17 cellular contexts compared by ENCODE assay signal in the genomic region with DNA sequence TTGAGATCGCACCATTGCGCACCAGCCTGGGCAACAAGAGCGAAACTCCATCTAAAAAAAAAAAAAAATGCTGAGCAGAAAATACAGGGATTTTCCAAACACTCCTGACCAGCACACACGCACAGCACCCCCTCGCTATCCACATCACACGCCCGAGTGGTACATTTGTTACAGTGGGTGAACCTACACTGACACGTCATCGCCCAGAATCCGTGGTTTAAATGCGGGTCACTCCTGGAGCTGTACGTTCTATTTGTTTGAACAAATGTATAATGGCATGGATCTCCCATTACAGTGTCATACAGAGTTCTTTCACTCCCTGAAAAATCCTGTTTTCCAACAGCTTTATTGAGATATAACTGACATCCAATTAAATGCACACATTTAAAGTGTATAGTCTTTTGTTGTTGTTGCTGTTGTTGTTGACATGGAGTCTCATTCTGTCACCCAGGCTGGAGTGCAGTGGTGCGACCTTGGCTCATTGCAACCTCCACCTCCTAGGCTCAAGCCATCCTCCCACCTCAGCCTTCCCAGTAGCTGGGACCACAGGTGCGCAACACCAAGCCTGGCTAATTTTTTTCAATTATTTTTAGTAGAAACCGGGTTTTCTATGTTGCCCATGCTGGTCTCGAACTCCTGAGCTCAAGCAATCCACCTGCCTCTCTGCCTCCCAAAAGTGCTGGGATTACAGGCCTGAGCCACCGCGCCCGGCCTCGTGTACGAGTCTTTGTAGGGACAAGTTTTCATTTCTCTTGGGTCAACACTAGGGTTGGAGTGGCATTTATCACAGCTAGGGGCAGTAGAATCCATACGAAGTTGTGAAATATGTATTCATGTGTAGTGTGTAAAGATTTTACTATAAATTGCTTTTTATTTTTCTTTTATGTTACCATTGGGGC. TPM values are rescaled to one million over a fixed set of nuclear protein-coding genes. Genes with fewer than 3 reads are reported as not detected.
DNase-seq lines count a peak whose midpoint lies in the region; ATAC-seq, FAIRE-seq and TF ChIP-seq lines count a peak whose summit lies in the region.
"Had no signal": no experiment of that assay in that cellular context is flagged by ENCODE, and none has a peak within 500 bp of the region (broad histone marks: within the 10 kb centered on the region; RNA-seq: fewer than 3 reads in every experiment).

No MANE protein-coding gene starts in this region.

- no peak for TF ChIP-seq RAD21 in IMR-90 (IDR thresholded peaks at IDR 0.05; ENCODE audit: low read length)

- H2BK120ac ChIP-seq in IMR-90 (ENCODE audit: low read depth, low read length), result no peak overlapping the region

- H4K5ac ChIP-seq in IMR-90 (ENCODE audit: low read depth, low read length), result no peak overlapping the region

- H2BK20ac ChIP-seq in IMR-90 (ENCODE audit: low read depth, low read length), result no peak overlapping the region

- H3K56ac ChIP-seq in IMR-90 (ENCODE audit: extremely low read depth, insufficient read depth, low read length), result no peak overlapping the region

- H3K36me3 Mint-ChIP-seq in activated T-cell treated with anti-CD3 and anti-CD28 coated beads, Interleukin-2, amount 50 U/mL, for 4 hours (ENCODE audit: insufficient read depth), result no peaks in the 10 kb centered on the region

- TF ChIP-seq CTCF in DND-41 (IDR thresholded peaks at IDR 0.05; ENCODE audit: borderline replicate concordance, extremely low read depth, low read length, poor library complexity, severe bottlenecking) (peak; percentile 42), IMR-90 (conservative IDR thresholded peaks at IDR 0.05; ENCODE audit: low read depth, low read length) (0 out of 2 replicates have a peak, but pooled peaks have one; percentile 14), VCaP (conservative IDR thresholded peaks at IDR 0.05) (peak; percentile 12; the same call in 1 of the 2 replicates)

- no peaks in the 10 kb centered on the region for H3K27me3 Mint-ChIP-seq in activated T-cell treated with anti-CD3 and anti-CD28 coated beads, Interleukin-2, amount 50 U/mL, for 4 hours (ENCODE audit: low read depth)

- no peak overlapping the region for H4K8ac ChIP-seq in IMR-90 (ENCODE audit: low read depth in 2 of 2, low read length in 2 of 2)

- H3K9ac ChIP-seq in DND-41 (ENCODE audit: low read depth, low read length) (no peak overlapping the region), IMR-90 (ENCODE audit: low read depth, low read length) (no peak overlapping the region)

- dilution Hi-C loops in IMR-90 (cut with HindIII; ENCODE audit: low sequenced_read_pairs, unreplicated experiment), result no loop called here

- no peaks in the 10 kb centered on the region for H3K27me3 ChIP-seq in DND-41 (ENCODE audit: insufficient read depth, low read length, poor library complexity)
- no peaks in the 10 kb centered on the region for H3K27me3 ChIP-seq in IMR-90 (ENCODE audit: control insufficient read depth, insufficient read depth, low read length)

- no peaks in the 10 kb centered on the region for H3K9me3 ChIP-seq in DND-41 (ENCODE audit: insufficient read depth, low read length, severe bottlenecking)
- H3K9me3 ChIP-seq in IMR-90 (ENCODE audit: control insufficient read depth, insufficient read depth, low read length), result no peaks in the 10 kb centered on the region

- H3K27ac ChIP-seq in DND-41 (ENCODE audit: low read length) (no peak overlapping the region; the same call in 1 of the 2 replicates), IMR-90 (ENCODE audit: insufficient read depth, low read length) (no peak overlapping the region), VCaP (no peak overlapping the region)
- H3K27ac ChIP-seq: skin epidermis had no signal

- no peak for TF ChIP-seq POLR2A in IMR-90 (IDR thresholded peaks at IDR 0.05; ENCODE audit: low read depth, low read length)

- H2AK5ac ChIP-seq in IMR-90 (ENCODE audit: low read depth, low read length), result no peak overlapping the region

- CTCF ChIA-PET in IMR-90 (lab: Yijun Ruan, JAX), result interaction anchor here (0.7 kb wide), 2 partner anchors 8 to 16 kb away, joined by 3 to 4 read pairs; no protein-coding TSS in a partner anchor

- peaks cover 5% of the 10 kb centered on the region for H3K9me1 ChIP-seq in IMR-90 (ENCODE audit: insufficient read depth, low read length)

- ATAC-seq in DND-41 (ENCODE audit: insufficient read depth, low read depth), result no peak
- ATAC-seq in IMR-90 (ENCODE audit: low read depth), result no peak
- no peak for ATAC-seq in activated T-cell treated with anti-CD3 and anti-CD28 coated beads, Interleukin-2, amount 50 U/mL, for 4 hours
- no peak for ATAC-seq in GM18520 (IDR thresholded peaks at IDR 0.05; ENCODE audit: unreplicated experiment)
- ATAC-seq: activated CD8-positive, alpha-beta T cell treated with anti-CD3 and anti-CD28 coated beads, Interleukin-2, amount 10 ng/mL, durations not matched to agents 7 days and 5 days had no signal

- H3K4me1 ChIP-seq in DND-41 (ENCODE audit: insufficient read depth, low read length), result peaks cover 29% of the 10 kb centered on the region
- H3K4me1 ChIP-seq in IMR-90 (ENCODE audit: control insufficient read depth, insufficient read depth, low read length), result peaks cover 9% of the 10 kb centered on the region

- H3K4me3 ChIP-seq in DND-41 (ENCODE audit: low read depth in 1 of 2, low read length in 2 of 2) (no peak overlapping the region), IMR-90 (ENCODE audit: insufficient read depth, low read depth, low read length) (no peak overlapping the region)
- H3K4me3 ChIP-seq: lung, skin epidermis had no signal

- no TSS peak for BruUV-seq in IMR-90 (replicated peaks; lab: Mats Ljungman, UMichigan)

- no peak overlapping the region for H3K14ac ChIP-seq in IMR-90 (replicated peaks; ENCODE audit: low read depth, low read length)

- no peak overlapping the region for H2AFZ ChIP-seq in DND-41 (ENCODE audit: low read depth, low read length)
- H2AFZ ChIP-seq in IMR-90 (replicated peaks; ENCODE audit: low read length, poor library complexity), result no peak overlapping the region

- H3K23ac ChIP-seq in IMR-90 (ENCODE audit: low read depth, low read length), result no peak overlapping the region

- no peak overlapping the region; the same call in 2 of the 3 replicates for H2BK15ac ChIP-seq in IMR-90 (ENCODE audit: low read depth, low read length)

- FAIRE-seq in GM19239 (lab: Jason Lieb, UNC), result no peak
- FAIRE-seq: HTR-8/SVneo, TTC549 had no signal

- peaks cover 12% of the 10 kb centered on the region for H3K79me2 ChIP-seq in DND-41 (ENCODE audit: insufficient read depth, low read length)

- 0 out of 4 replicates have a peak, but pooled peaks cover 0 to 9% of the 10 kb centered on the region in 2 experiments for H3K79me1 ChIP-seq in IMR-90 (ENCODE audit: low read depth in 1 of 2, low read length in 2 of 2)

- H3K36me3 ChIP-seq in DND-41 (ENCODE audit: insufficient read depth, low read length) (no peaks in the 10 kb centered on the region), IMR-90 (ENCODE audit: control insufficient read depth, insufficient read depth, low read length) (no peaks in the 10 kb centered on the region)

- WGBS in IMR-90 (ENCODE audit: extremely low coverage in 2 of 2, insufficient read length in 1 of 2), 2 experiments, result 100% methylated on average over 5 of the region's 22 CpGs; no CpG with 5 or more reads in 1 of the 2 experiments

- H4K20me1 ChIP-seq in DND-41 (ENCODE audit: insufficient read depth, low read length), result no peaks in the 10 kb centered on the region
- H4K20me1 ChIP-seq in IMR-90 (ENCODE audit: insufficient read depth, low read length), result 0 out of 2 replicates have a peak, but pooled peaks cover 3% of the 10 kb centered on the region

- POLR2A ChIA-PET in IMR-90 (lab: Charles Lee; ENCODE audit: unreplicated experiment), result no interaction called here

- H2AK9ac ChIP-seq in IMR-90 (replicated peaks; ENCODE audit: low read depth, low read length, poor library complexity), result no peak overlapping the region

- in situ Hi-C loops in IMR-90 (cut with MboI; ENCODE audit: low sequenced_read_pairs), result no loop called here

- no peak overlapping the region for H3K4ac ChIP-seq in IMR-90 (ENCODE audit: low read depth, low read length)

- no peak overlapping the region for H2BK5ac ChIP-seq in IMR-90 (ENCODE audit: low read depth, low read length, poor library complexity, severe bottlenecking)

- H3K4me3 Mint-ChIP-seq in activated T-cell treated with anti-CD3 and anti-CD28 coated beads, Interleukin-2, amount 50 U/mL, for 4 hours, result no peak overlapping the region
- H3K4me3 Mint-ChIP-seq: activated CD8-positive, alpha-beta T cell treated with anti-CD3 and anti-CD28 coated beads, Interleukin-2, amount 10 ng/mL, durations not matched to agents 7 days and 5 days had no signal

- no peak for DNase-seq in DND-41
- no peak for DNase-seq in IMR-90
- DNase-seq in glomerular visceral epithelial cell (ENCODE audit: extremely low spot score), result peak; percentile 83
- DNase-seq in NCI-H146 treated with DMSO at 0.1 percent for 48 hours (lab: John Stamatoyannopoulos, UW; ENCODE audit: unreplicated experiment), result no peak
- no peak for DNase-seq in activated T-cell treated with anti-CD3 and anti-CD28 coated beads, Interleukin-2, amount 50 U/mL, for 4 hours
- DNase-seq in GM19239 (ENCODE audit: insufficient read length, low spot score), result no peak
- DNase-seq: activated CD8-positive, alpha-beta T cell treated with anti-CD3 and anti-CD28 coated beads, Interleukin-2, amount 10 ng/mL, durations not matched to agents 7 days and 5 days; activated gamma-delta T cell treated with Interleukin-2 at 50 U/mL for 16 hours; NCI-H510A treated with DMSO at 0.1 percent for 48 hours; substantia nigra had no signal

- H3K4me2 ChIP-seq in DND-41 (ENCODE audit: insufficient read depth, low read length) (no peak overlapping the region), IMR-90 (ENCODE audit: low read depth, low read length) (no peak overlapping the region)

- H4K91ac ChIP-seq in IMR-90 (ENCODE audit: insufficient read depth, low read depth, low read length), result no peak overlapping the region

- H3K18ac ChIP-seq in IMR-90 (ENCODE audit: low read depth, low read length), result no peak overlapping the region

- no peaks in the 10 kb centered on the region for H3K9me3 Mint-ChIP-seq in activated T-cell treated with anti-CD3 and anti-CD28 coated beads, Interleukin-2, amount 50 U/mL, for 4 hours

- peaks cover 23% of the 10 kb centered on the region for H3K4me1 Mint-ChIP-seq in activated T-cell treated with anti-CD3 and anti-CD28 coated beads, Interleukin-2, amount 50 U/mL, for 4 hours (ENCODE audit: low read depth)

- intact Hi-C loops in IMR-90 (cut with micrococcal nuclease), result no loop called here

RNA-seq across cellular contexts. Expression of gene CARHSP1, which starts 4.4 kb away (rescaled TPM):
- 96.4 and 138 TPM in 2 replicates for total RNA-seq in IMR-90 (2012; rRNA removed)
- polyA plus RNA-seq in IMR-90 (2012; rRNA removed), result 121 and 150 TPM in 2 replicates
- 89.9 and 241 TPM in 2 replicates for polyA plus RNA-seq in IMR-90 (2012; cell fraction: cytosol; rRNA removed)
- polyA plus RNA-seq in IMR-90 (2012; cell fraction: nucleus; rRNA removed; ENCODE audit: low replicate concordance), result 47.6 and 87.9 TPM in 2 replicates
- total RNA-seq in activated T-cell treated with anti-CD3 and anti-CD28 coated beads, Interleukin-2, amount 50 U/mL, for 4 hours, result 10 to 100 TPM; 14.7 to 17.8 (median 16.8) TPM

RNA-seq across cellular contexts. Expression of gene LITAFD, which starts 8.9 kb away (rescaled TPM):
- total RNA-seq in IMR-90 (2012; rRNA removed), result not detected in 2 replicates
- polyA plus RNA-seq in IMR-90 (2012; rRNA removed), result not detected in 2 replicates
- polyA plus RNA-seq in IMR-90 (2012; cell fraction: cytosol; rRNA removed), result not detected in 2 replicates
- not detected in 2 replicates for polyA plus RNA-seq in IMR-90 (2012; cell fraction: nucleus; rRNA removed; ENCODE audit: low replicate concordance)
- total RNA-seq in activated T-cell treated with anti-CD3 and anti-CD28 coated beads, Interleukin-2, amount 50 U/mL, for 4 hours, result not detected
- total RNA-seq: activated CD8-positive, alpha-beta T cell treated with anti-CD3 and anti-CD28 coated beads, Interleukin-2, amount 10 ng/mL, durations not matched to agents 7 days and 5 days; lung had no signal
- polyA plus RNA-seq: esophagus, lung had no signal
